22 cellular contexts compared by ENCODE assay signal in the genomic region with DNA sequence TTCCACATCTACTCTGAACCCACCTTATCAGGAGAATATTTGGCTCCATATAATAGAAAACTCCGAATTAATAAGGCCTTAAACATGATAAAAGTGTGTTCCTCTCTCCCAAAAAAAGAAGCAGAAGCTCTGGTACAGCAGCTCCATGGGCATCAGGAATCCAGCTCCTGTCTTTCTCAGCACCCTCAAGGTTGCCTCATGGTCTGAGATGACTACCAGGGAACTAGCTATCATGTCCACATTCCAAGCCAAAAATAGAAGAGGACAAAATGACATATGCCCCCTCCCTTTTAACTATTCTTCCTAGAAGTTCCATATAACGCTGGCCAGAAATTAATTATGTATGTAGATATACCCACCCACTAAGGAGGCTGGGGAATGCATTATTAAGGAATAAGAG.
"Had no signal": no experiment of that assay in that cellular context is flagged by ENCODE, and none has a peak within 500 bp of the region (broad histone marks: within the 10 kb centered on the region; RNA-seq: fewer than 3 reads in every experiment).

No MANE protein-coding gene starts in this region.

- ATAC-seq: activated T-cell treated with anti-CD3 and anti-CD28 coated beads, Interleukin-2, amount 50 U/mL, for 4 hours; activated T-helper 17 cell treated with anti-CD3 and anti-CD28 coated beads, Interleukin-2, amount 50 U/mL, for 72 hours; left lung; sciatic nerve; stimulated activated memory B cell treated with anti-CD40 and anti-IgM and Interleukin-4, amounts not matched to agents 10 μg/mL and 1 μg/mL and 100 μg/mL, for 72 hours; stimulated activated naive CD8-positive, alpha-beta T cell treated with anti-CD3 and anti-CD28 coated beads, Interleukin-15, amount 100 ng/mL, for 72 hours had no signal

- H3K36me3 ChIP-seq: left lung, uterus, WERI-Rb-1 had no signal

- H3K4me3 ChIP-seq: left lung, uterus had no signal

- H3K27ac ChIP-seq: left lung, neutrophil, uterus, WERI-Rb-1 had no signal

- H3K4me1 ChIP-seq: left lung, uterus had no signal

- H3K27me3 ChIP-seq: left lung, neutrophil, uterus had no signal

- DNase-seq: activated CD4-positive, alpha-beta memory T cell treated with anti-CD3 and anti-CD28 coated beads, Interleukin-2, amount 10 ng/mL, durations not matched to agents 7 days and 5 days; activated CD4-positive, alpha-beta T cell treated with anti-CD3 and anti-CD28 coated beads for 1 hour; activated CD4-positive, alpha-beta T cell treated with anti-CD3 and anti-CD28 coated beads, Interleukin-2, amount 10 ng/mL, durations not matched to agents 7 days and 5 days; activated CD8-positive, alpha-beta memory T cell treated with anti-CD3 and anti-CD28 coated beads, Interleukin-2, amount 50 U/mL, for 48 hours; activated gamma-delta T cell treated with Interleukin-2 at 50 U/mL for 16 hours; activated naive CD4-positive, alpha-beta T cell treated with anti-CD3 and anti-CD28 coated beads, Interleukin-2, amount 50 U/mL, for 16 hours; activated T-cell treated with anti-CD3 and anti-CD28 coated beads, Interleukin-2, amount 50 U/mL, for 4 hours; amniotic stem cell; central memory CD4-positive, alpha-beta T cell; left lung; nephron progenitor cell; small intestine; stimulated activated CD4-positive, alpha-beta T cell treated with anti-CD3 and anti-CD28 coated beads, Interleukin-4, amount 100 ng/mL, for 24 hours; stimulated activated naive CD8-positive, alpha-beta T cell treated with anti-CD3 and anti-CD28 coated beads, Interleukin-15, amount 100 ng/mL, for 72 hours; substantia nigra; T-helper 9 cell; uterus; WERI-Rb-1 had no signal

- H3K9me3 ChIP-seq: left lung, neutrophil, uterus had no signal
